23 cellular contexts compared by ENCODE assay signal in the genomic region with DNA sequence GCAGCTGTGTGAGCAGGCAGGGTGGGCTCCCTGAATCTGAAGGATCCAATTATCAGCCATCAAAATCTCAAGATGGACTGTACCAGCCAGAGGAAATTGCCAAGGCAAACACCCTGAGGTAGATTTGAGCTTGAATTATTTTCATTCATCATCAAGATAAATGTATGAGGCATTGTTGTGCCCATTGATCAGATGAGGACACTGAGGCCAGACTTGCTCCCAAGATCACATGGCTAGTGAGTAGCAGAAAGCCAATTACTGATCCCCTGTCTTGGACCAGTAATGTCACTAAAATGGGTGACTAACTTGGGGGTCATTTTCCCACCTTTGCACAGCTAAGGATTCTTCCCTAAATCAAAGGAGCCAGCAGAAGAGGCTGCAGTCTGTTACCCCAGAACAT. TPM values are rescaled to one million over a fixed set of nuclear protein-coding genes. Genes with fewer than 3 reads are reported as not detected.
"Had no signal": no experiment of that assay in that cellular context is flagged by ENCODE, and none has a peak within 500 bp of the region (broad histone marks: within the 10 kb centered on the region; RNA-seq: fewer than 3 reads in every experiment).

No MANE protein-coding gene starts in this region.

- DNase-seq: IMR-90, Kasumi-1, MM.1S, NCI-H1092 treated with DMSO at 0.1 percent for 48 hours, NCI-H1436, NCI-H187, NCI-H2029, NCI-H2081 treated with DMSO at 0.1 percent for 48 hours, NCI-H2171, NCI-H524, NCI-H526 treated with DMSO at 0.1 percent for 48 hours, NCI-H748 treated with DMSO at 0.1 percent for 48 hours, PC-3, SHP77, SK-N-SH, T-cell had no signal

- ATAC-seq: Panc1, PC-3, T-cell had no signal

- H3K4me2 ChIP-seq: KMS-11, SK-N-SH had no signal

- H3K9me3 ChIP-seq: SK-N-SH had no signal

- H3K9ac ChIP-seq: KMS-11, SK-N-SH had no signal

- H3K27ac ChIP-seq: KMS-11, RWPE1 had no signal

RNA-seq across cellular contexts. Expression of a gene that starts 20.9 kb away (rescaled TPM):
- total RNA-seq: HT-29, IMR-90, NCI-H460, OCI-LY7, PC-3, SK-MEL-5 had no signal
- polyA plus RNA-seq: IMR-90 had no signal
